In genomic region chr13:113160983-113161382, GRCh38 we compare ENCODE assay signal across 24 cellular contexts. TPM values are rescaled to one million over a fixed set of nuclear protein-coding genes. Genes with fewer than 3 reads are reported as not detected.
DNase-seq lines count a peak whose midpoint lies in the region; ATAC-seq lines count a peak whose summit lies in the region.
"Had no signal": no experiment of that assay in that cellular context is flagged by ENCODE, and none has a peak within 500 bp of the region (broad histone marks: within the 10 kb centered on the region; RNA-seq: fewer than 3 reads in every experiment).

No MANE protein-coding gene starts in this region.

- H3K36me3 Mint-ChIP-seq in activated CD8-positive, alpha-beta memory T cell treated with anti-CD3 and anti-CD28 coated beads, Interleukin-2, amount 10 ng/mL, durations not matched to agents 7 days and 5 days, result no peaks in the 10 kb centered on the region
- H3K36me3 Mint-ChIP-seq in T-cell, result no peaks in the 10 kb centered on the region
- H3K36me3 Mint-ChIP-seq in effector memory CD8-positive, alpha-beta T cell (ENCODE audit: insufficient read depth), result peaks cover 14% of the 10 kb centered on the region
- H3K36me3 Mint-ChIP-seq in stimulated activated effector memory CD8-positive, alpha-beta T cell treated with anti-CD3 and anti-CD28 coated beads, Interleukin-12 subunit alpha, Interleukin-12 subunit beta, amount 100 ng/mL, for 72 hours, result peaks cover 14% of the 10 kb centered on the region

- peak overlapping the region; percentile 50 for H3K4me3 Mint-ChIP-seq in activated CD8-positive, alpha-beta memory T cell treated with anti-CD3 and anti-CD28 coated beads, Interleukin-2, amount 10 ng/mL, durations not matched to agents 7 days and 5 days
- H3K4me3 Mint-ChIP-seq in T-cell, result peak overlapping the region in 1 of 3 donors; percentile 77
- H3K4me3 Mint-ChIP-seq in effector memory CD8-positive, alpha-beta T cell, result peak overlapping the region; percentile 63 to 70
- H3K4me3 Mint-ChIP-seq in stimulated activated effector memory CD8-positive, alpha-beta T cell treated with anti-CD3 and anti-CD28 coated beads, Interleukin-12 subunit alpha, Interleukin-12 subunit beta, amount 100 ng/mL, for 72 hours, result peak overlapping the region; percentile 61

- peak; percentile 27 for ATAC-seq in activated CD8-positive, alpha-beta memory T cell treated with anti-CD3 and anti-CD28 coated beads, Interleukin-2, amount 10 ng/mL, durations not matched to agents 7 days and 5 days
- ATAC-seq in T-cell (replicated peaks in 1 of 4) (no peak), HG03342 (IDR thresholded peaks at IDR 0.05; ENCODE audit: unreplicated experiment) (no peak)
- ATAC-seq in effector memory CD8-positive, alpha-beta T cell (replicated peaks), result peak; percentile 14
- ATAC-seq in stimulated activated effector memory CD8-positive, alpha-beta T cell treated with anti-CD3 and anti-CD28 coated beads, Interleukin-12 subunit alpha, Interleukin-12 subunit beta, amount 100 ng/mL, for 72 hours, result no peak
- ATAC-seq: Right ventricle myocardium inferior had no signal

- CTCF ChIA-PET in activated CD8-positive, alpha-beta memory T cell treated with anti-CD3 and anti-CD28 coated beads, Interleukin-2, amount 10 ng/mL, durations not matched to agents 7 days and 5 days (lab: Charles Lee), result no interaction called here
- CTCF ChIA-PET in T-cell (lab: Charles Lee), result no interaction called here

- DNase-seq in activated CD8-positive, alpha-beta memory T cell treated with anti-CD3 and anti-CD28 coated beads, Interleukin-2, amount 10 ng/mL, durations not matched to agents 7 days and 5 days, result no peak
- no peak for DNase-seq in activated CD8-positive, alpha-beta memory T cell treated with anti-CD3 and anti-CD28 coated beads, Interleukin-2, amount 50 U/mL, for 4 hours
- DNase-seq in T-cell (no peak), H4 (ENCODE audit: low spot score) (no peak), NCI-H2196 (lab: John Stamatoyannopoulos, UW; ENCODE audit: unreplicated experiment) (no peak)
- DNase-seq in effector memory CD8-positive, alpha-beta T cell, result no peak
- DNase-seq in stimulated activated effector memory CD8-positive, alpha-beta T cell treated with anti-CD3 and anti-CD28 coated beads, Interleukin-12 subunit alpha, Interleukin-12 subunit beta, amount 100 ng/mL, for 72 hours (ENCODE audit: low spot score in 2 of 2), result no peak
- DNase-seq: adrenal gland; GM23248; Kasumi-1; kidney glomerular epithelial cell; mammary epithelial cell; NCI-H1048; NCI-H1930; NCI-H345; NCI-H774; ovary; spleen; stimulated activated CD4-positive, alpha-beta T cell treated with anti-CD3 and anti-CD28 coated beads, Interleukin-4, amount 100 ng/mL, for 1 hour; trophoblast cell had no signal

- H3K9me3 Mint-ChIP-seq in activated CD8-positive, alpha-beta memory T cell treated with anti-CD3 and anti-CD28 coated beads, Interleukin-2, amount 10 ng/mL, durations not matched to agents 7 days and 5 days (ENCODE audit: low read depth), result no peaks in the 10 kb centered on the region
- H3K9me3 Mint-ChIP-seq in T-cell, result no peaks in the 10 kb centered on the region
- H3K9me3 Mint-ChIP-seq in effector memory CD8-positive, alpha-beta T cell, result no peaks in the 10 kb centered on the region
- peaks cover under 1% of the 10 kb centered on the region for H3K9me3 Mint-ChIP-seq in stimulated activated effector memory CD8-positive, alpha-beta T cell treated with anti-CD3 and anti-CD28 coated beads, Interleukin-12 subunit alpha, Interleukin-12 subunit beta, amount 100 ng/mL, for 72 hours

- peak overlapping the region; percentile 84 for H3K27ac Mint-ChIP-seq in activated CD8-positive, alpha-beta memory T cell treated with anti-CD3 and anti-CD28 coated beads, Interleukin-2, amount 10 ng/mL, durations not matched to agents 7 days and 5 days
- H3K27ac Mint-ChIP-seq in T-cell, result peak overlapping the region; percentile 78
- H3K27ac Mint-ChIP-seq in effector memory CD8-positive, alpha-beta T cell, result peak overlapping the region; percentile 70 to 88
- H3K27ac Mint-ChIP-seq in stimulated activated effector memory CD8-positive, alpha-beta T cell treated with anti-CD3 and anti-CD28 coated beads, Interleukin-12 subunit alpha, Interleukin-12 subunit beta, amount 100 ng/mL, for 72 hours, result peak overlapping the region; percentile 87

- POLR2A ChIA-PET in T-cell (lab: Charles Lee), result no interaction called here

- H3K4me1 Mint-ChIP-seq in activated CD8-positive, alpha-beta memory T cell treated with anti-CD3 and anti-CD28 coated beads, Interleukin-2, amount 10 ng/mL, durations not matched to agents 7 days and 5 days, result peaks cover 32% of the 10 kb centered on the region
- peaks cover 26 to 31% (median 30%) of the 10 kb centered on the region in 3 donors for H3K4me1 Mint-ChIP-seq in T-cell
- H3K4me1 Mint-ChIP-seq in effector memory CD8-positive, alpha-beta T cell (ENCODE audit: low read depth in 2 of 2), result peaks cover 20 to 30% of the 10 kb centered on the region in 2 donors
- H3K4me1 Mint-ChIP-seq in stimulated activated effector memory CD8-positive, alpha-beta T cell treated with anti-CD3 and anti-CD28 coated beads, Interleukin-12 subunit alpha, Interleukin-12 subunit beta, amount 100 ng/mL, for 72 hours, result peaks cover 44% of the 10 kb centered on the region

- peaks cover 8% of the 10 kb centered on the region for H3K27me3 Mint-ChIP-seq in activated CD8-positive, alpha-beta memory T cell treated with anti-CD3 and anti-CD28 coated beads, Interleukin-2, amount 10 ng/mL, durations not matched to agents 7 days and 5 days
- no peaks in the 10 kb centered on the region for H3K27me3 Mint-ChIP-seq in T-cell
- no peaks in the 10 kb centered on the region for H3K27me3 Mint-ChIP-seq in effector memory CD8-positive, alpha-beta T cell

RNA-seq across cellular contexts. Expression of gene PROZ, which starts 2.5 kb away (rescaled TPM):
- total RNA-seq in activated CD8-positive, alpha-beta memory T cell treated with anti-CD3 and anti-CD28 coated beads, Interleukin-2, amount 10 ng/mL, durations not matched to agents 7 days and 5 days, result not detected
- total RNA-seq in T-cell, result not detected
- not detected in 2 replicates for total RNA-seq in H4 (2014; rRNA removed; shearing (Covaris generic))
- total RNA-seq: adrenal gland, GM23248, mammary epithelial cell, OCI-LY7, ovary, right atrium auricular region, Right ventricle myocardium inferior, spleen had no signal

RNA-seq across cellular contexts. Expression of gene F10, which starts 38.4 kb away (rescaled TPM):
- total RNA-seq in activated CD8-positive, alpha-beta memory T cell treated with anti-CD3 and anti-CD28 coated beads, Interleukin-2, amount 10 ng/mL, durations not matched to agents 7 days and 5 days, result not detected
- not detected for total RNA-seq in T-cell
- not detected in 2 replicates for total RNA-seq in H4 (2014; rRNA removed; shearing (Covaris generic))
- total RNA-seq: mammary epithelial cell, OCI-LY7 had no signal

RNA-seq across cellular contexts. Expression of gene PCID2, which starts 47.5 kb away (rescaled TPM):
- 10 to 100 TPM; 60.3 to 68.0 TPM for total RNA-seq in activated CD8-positive, alpha-beta memory T cell treated with anti-CD3 and anti-CD28 coated beads, Interleukin-2, amount 10 ng/mL, durations not matched to agents 7 days and 5 days
- 10 to 100 TPM; 45.3 to 68.6 (median 63.2) TPM for total RNA-seq in T-cell
- total RNA-seq in H4 (2014; rRNA removed; shearing (Covaris generic)), result 62.4 and 68.1 TPM in 2 replicates

RNA-seq across cellular contexts. Expression of gene CUL4A, which starts 48.4 kb away (rescaled TPM):
- 10 to 100 TPM; 73.8 to 76.0 TPM for total RNA-seq in activated CD8-positive, alpha-beta memory T cell treated with anti-CD3 and anti-CD28 coated beads, Interleukin-2, amount 10 ng/mL, durations not matched to agents 7 days and 5 days
- 10 to 100 TPM; 80.3 to 94.5 (median 82.7) TPM for total RNA-seq in T-cell
- 61.0 and 62.3 TPM in 2 replicates for total RNA-seq in H4 (2014; rRNA removed; shearing (Covaris generic))

RNA-seq across cellular contexts. Expression of gene F7, which starts 55.4 kb away (rescaled TPM):
- total RNA-seq in activated CD8-positive, alpha-beta memory T cell treated with anti-CD3 and anti-CD28 coated beads, Interleukin-2, amount 10 ng/mL, durations not matched to agents 7 days and 5 days, result not detected
- total RNA-seq in T-cell, result under 1 TPM in 3 of 5 donors, not detected in 2; 0.13 to 0.23 (median 0.23) TPM
- not detected in 2 replicates for total RNA-seq in H4 (2014; rRNA removed; shearing (Covaris generic))
- total RNA-seq: GM23248, mammary epithelial cell, OCI-LY7, Right ventricle myocardium inferior, spleen had no signal

Comparison
In these comparisons a context has a peak if more than half of its experiments do, and no peak if none do; other contexts are left out.
1. ATAC-seq: peak in activated CD8-positive, alpha-beta memory T cell treated with anti-CD3 and anti-CD28 coated beads, Interleukin-2, amount 10 ng/mL, durations not matched to agents 7 days and 5 days (single experiment) and effector memory CD8-positive, alpha-beta T cell (single experiment); none in T-cell (0 of 4), stimulated activated effector memory CD8-positive, alpha-beta T cell treated with anti-CD3 and anti-CD28 coated beads, Interleukin-12 subunit alpha, Interleukin-12 subunit beta, amount 100 ng/mL, for 72 hours (single experiment) and HG03342 (single experiment).
2. Peak in every context shown above with its lines, with median percentiles within 50 percentile points of each other: H3K27ac Mint-ChIP-seq.